In genomic region chr9:126435105-126435504, GRCh38 we compare ENCODE assay signal across 19 cellular contexts.
"Had no signal": no experiment of that assay in that cellular context is flagged by ENCODE, and none has a peak within 500 bp of the region (broad histone marks: within the 10 kb centered on the region; RNA-seq: fewer than 3 reads in every experiment).

No MANE protein-coding gene starts in this region.

- H3K27ac ChIP-seq: coronary artery, neural progenitor cell, prostate gland, right atrium auricular region, sigmoid colon, suprapubic skin, transverse colon, upper lobe of right lung, uterus had no signal

- ATAC-seq: left lobe of liver; natural killer cell; stimulated activated memory B cell treated with anti-CD40 and anti-IgM and Interleukin-4, amounts not matched to agents 10 μg/mL and 1 μg/mL and 100 μg/mL, for 72 hours; stimulated activated naive CD8-positive, alpha-beta T cell treated with anti-CD3 and anti-CD28 coated beads, Interleukin-15, Interleukin-2, amounts not matched to agents 100 U/mL and 50 U/mL, for 24 hours; upper lobe of right lung had no signal

- H3K36me3 Mint-ChIP-seq: memory B cell; natural killer cell; stimulated activated memory B cell treated with anti-CD40 and anti-IgM and Interleukin-4, amounts not matched to agents 10 μg/mL and 1 μg/mL and 100 μg/mL, for 72 hours had no signal

- H3K9ac ChIP-seq: neural progenitor cell had no signal

- H3K27ac Mint-ChIP-seq: immature natural killer cell; memory B cell; natural killer cell; neural progenitor cell; stimulated activated memory B cell treated with anti-CD40 and anti-IgM and Interleukin-4, amounts not matched to agents 10 μg/mL and 1 μg/mL and 100 μg/mL, for 72 hours had no signal

- DNase-seq: dermis blood vessel endothelial cell; immature natural killer cell; natural killer cell; sigmoid colon; stimulated activated CD4-positive, alpha-beta T cell treated with anti-CD3 and anti-CD28 coated beads, Interleukin-2, amount 100 ng/mL, for 24 hours; stimulated activated CD4-positive, alpha-beta T cell treated with anti-CD3 and anti-CD28 coated beads, Interleukin-4, amount 100 ng/mL, for 24 hours; stimulated activated naive CD8-positive, alpha-beta T cell treated with anti-CD3 and anti-CD28 coated beads, Interleukin-15, Interleukin-2, amounts not matched to agents 100 U/mL and 50 U/mL, for 24 hours; transverse colon; upper lobe of right lung; uterus had no signal

- H3K9me3 ChIP-seq: prostate gland, right atrium auricular region, sigmoid colon, suprapubic skin, transverse colon, upper lobe of right lung, uterus had no signal

- H3K4me3 ChIP-seq: coronary artery, lung, neural progenitor cell, prostate gland, right atrium auricular region, sigmoid colon, transverse colon, upper lobe of right lung, uterus had no signal

- H3K9me3 Mint-ChIP-seq: immature natural killer cell; memory B cell; natural killer cell; neural progenitor cell; stimulated activated memory B cell treated with anti-CD40 and anti-IgM and Interleukin-4, amounts not matched to agents 10 μg/mL and 1 μg/mL and 100 μg/mL, for 72 hours had no signal

- H3K4me2 ChIP-seq: neural progenitor cell had no signal

- H3K27me3 ChIP-seq: neural progenitor cell, right atrium auricular region, sigmoid colon, suprapubic skin, transverse colon, upper lobe of right lung, uterus had no signal

- H3K27me3 Mint-ChIP-seq: memory B cell; stimulated activated memory B cell treated with anti-CD40 and anti-IgM and Interleukin-4, amounts not matched to agents 10 μg/mL and 1 μg/mL and 100 μg/mL, for 72 hours had no signal

- H3K4me3 Mint-ChIP-seq: immature natural killer cell; memory B cell; natural killer cell; neural progenitor cell; stimulated activated memory B cell treated with anti-CD40 and anti-IgM and Interleukin-4, amounts not matched to agents 10 μg/mL and 1 μg/mL and 100 μg/mL, for 72 hours had no signal

- H2AFZ ChIP-seq: neural progenitor cell had no signal

- H3K36me3 ChIP-seq: neural progenitor cell, prostate gland, right atrium auricular region, transverse colon, upper lobe of right lung, uterus had no signal

- H3K4me1 Mint-ChIP-seq: immature natural killer cell, memory B cell had no signal
